ENCODE assay signal across 8 cellular contexts in genomic region chr2:240566203-240567136, GRCh38. TPM values are rescaled to one million over a fixed set of nuclear protein-coding genes. Genes with fewer than 3 reads are reported as not detected.
DNase-seq lines count a peak whose midpoint lies in the region; ATAC-seq, FAIRE-seq and TF ChIP-seq lines count a peak whose summit lies in the region.

No MANE protein-coding gene starts in this region.

- CTCF ChIA-PET in endothelial cell of umbilical vein (lab: Charles Lee), result interaction anchor here (1.5 to 3.2 kb wide), 5 partner anchors 9 to 52 kb away, joined by 5 to 47 read pairs (median 17); partner anchors contain the start of genes ANKMY1 and CAPN10

- no peaks in the 10 kb centered on the region for H3K27me3 ChIP-seq in endothelial cell of umbilical vein (ENCODE audit: control insufficient read depth in 2 of 2, insufficient read depth in 2 of 2, low read length in 2 of 2)
- no peaks in the 10 kb centered on the region for H3K27me3 ChIP-seq in mucosa of rectum (ENCODE audit: control insufficient read depth in 2 of 2, insufficient read depth in 2 of 2, low read length in 2 of 2)

- H3K4me2 ChIP-seq in endothelial cell of umbilical vein (ENCODE audit: insufficient read depth, low read length), result peak overlapping the region; percentile 67

- H3K9me3 ChIP-seq in endothelial cell of umbilical vein (replicated peaks; ENCODE audit: control insufficient read depth, insufficient read depth, low read length) (no peaks in the 10 kb centered on the region), mucosa of rectum (ENCODE audit: control insufficient read depth in 2 of 2, low read length in 2 of 2) (no peaks in the 10 kb centered on the region)

- H3K27ac ChIP-seq in endothelial cell of umbilical vein (ENCODE audit: insufficient read depth, low read depth, low read length), result peak overlapping the region; percentile 98
- peak overlapping the region; percentile 99 for H3K27ac ChIP-seq in mucosa of rectum (ENCODE audit: low read depth in 2 of 2, low read length in 2 of 2)

- H3K36me3 ChIP-seq in endothelial cell of umbilical vein (ENCODE audit: control insufficient read depth in 2 of 2, extremely low read depth in 1 of 2, insufficient read depth in 2 of 2, low read length in 2 of 2), result no peaks in the 10 kb centered on the region
- H3K36me3 ChIP-seq in mucosa of rectum (ENCODE audit: control insufficient read depth in 2 of 2, insufficient read depth in 2 of 2, low read length in 2 of 2), result no peaks in the 10 kb centered on the region

- ATAC-seq in GM19397 (IDR thresholded peaks at IDR 0.05; ENCODE audit: unreplicated experiment) (peak; percentile 42), HG03521 (IDR thresholded peaks at IDR 0.05; ENCODE audit: unreplicated experiment) (peak; percentile 40)

- dilution Hi-C loops in endothelial cell of umbilical vein (cut with MboI; ENCODE audit: extremely low pct_ligation_motif_present, low sequenced_read_pairs), result no loop called here

- FAIRE-seq in endothelial cell of umbilical vein (lab: Jason Lieb, UNC), result peak; percentile 89

- TF ChIP-seq POLR2A in endothelial cell of umbilical vein (IDR thresholded peaks at IDR 0.05; ENCODE audit: low read depth, low read length), result no peak

- H3K4me3 ChIP-seq in endothelial cell of umbilical vein (replicated peaks in 1 of 3; ENCODE audit: insufficient read depth in 1 of 3, low read depth in 1 of 3, low read length in 3 of 3) (peak overlapping the region in 2 of 3 experiments; percentile 18 to 20), mucosa of rectum (ENCODE audit: low read length in 2 of 2) (peak overlapping the region; percentile 66 to 80)

- POLR2A ChIA-PET in endothelial cell of umbilical vein (lab: Charles Lee), result interaction anchor here (0.5 to 1.2 kb wide), 4 partner anchors 20 to 1146 kb away, joined by 3 to 8 read pairs (median 6); partner anchors contain the start of gene CAPN10

- peak; percentile 61 to 79 for TF ChIP-seq CTCF in endothelial cell of umbilical vein (IDR thresholded peaks at IDR 0.05; ENCODE audit: extremely low read depth in 1 of 2, insufficient read depth in 1 of 2, low read depth in 1 of 2, low read length in 2 of 2)

- no peaks in the 10 kb centered on the region for H3K9me1 ChIP-seq in endothelial cell of umbilical vein (replicated peaks; ENCODE audit: control insufficient read depth, extremely low read depth, insufficient read depth, low read length)

- DNase-seq in COLO668 (lab: John Stamatoyannopoulos, UW; ENCODE audit: unreplicated experiment) (peak; percentile 93), NOMO-1 treated with DMSO at 0.1 percent for 48 hours (lab: John Stamatoyannopoulos, UW; ENCODE audit: unreplicated experiment) (peak; percentile 88), endothelial cell of umbilical vein (ENCODE audit: low read depth, low spot score) (peak; percentile 79)
- peak; percentile 77 for DNase-seq in activated CD8-positive, alpha-beta memory T cell treated with anti-CD3 and anti-CD28 coated beads, Interleukin-2, amount 50 U/mL, for 24 hours (ENCODE audit: extremely low read depth)
- DNase-seq in stimulated activated CD8-positive, alpha-beta memory T cell treated with anti-CD3 and anti-CD28 coated beads, Interleukin-7, amount 100 ng/mL, for 1 hour (ENCODE audit: low read depth in 2 of 2), result peak; percentile 80 to 86

- BruUV-seq in endothelial cell of umbilical vein (replicated peaks; lab: Mats Ljungman, UMichigan), result no TSS peak

- no peak overlapping the region for H2AFZ ChIP-seq in endothelial cell of umbilical vein (ENCODE audit: low read depth, low read length)

- intact Hi-C loops in endothelial cell of umbilical vein (cut with micrococcal nuclease), result loop anchor here (1.0 to 10.0 kb wide), 5 partner anchors 20 to 651 kb away; partner anchors contain the start of genes CAPN10, GPC1 and SNED1

- H3K4me1 ChIP-seq in endothelial cell of umbilical vein (ENCODE audit: control insufficient read depth, extremely low read depth, insufficient read depth, low read length), result peaks cover 41% of the 10 kb centered on the region
- peaks cover 62 to 68% of the 10 kb centered on the region in 2 donors for H3K4me1 ChIP-seq in mucosa of rectum (ENCODE audit: control insufficient read depth in 2 of 2, insufficient read depth in 2 of 2, low read length in 2 of 2)

- no peaks in the 10 kb centered on the region for H4K20me1 ChIP-seq in endothelial cell of umbilical vein (replicated peaks; ENCODE audit: control insufficient read depth, extremely low read depth, insufficient read depth, low read length)

- H3K9ac ChIP-seq in endothelial cell of umbilical vein (replicated peaks; ENCODE audit: extremely low read depth, insufficient read depth, low read length), result peak overlapping the region; percentile 76
- H3K9ac ChIP-seq in mucosa of rectum (ENCODE audit: low read depth in 1 of 2, low read length in 2 of 2), result peak overlapping the region; percentile 81 to 88

- peaks cover 20% of the 10 kb centered on the region for H3K79me2 ChIP-seq in endothelial cell of umbilical vein (ENCODE audit: control insufficient read depth, insufficient read depth, low read length)

TF ChIP-seq in endothelial cell of umbilical vein, 7 proteins besides CTCF, POLR2A, EP300 and RAD21:
- no peak for TF ChIP-seq MAX (IDR thresholded peaks at IDR 0.05; ENCODE audit: insufficient read depth, insufficient read length)
- TF ChIP-seq POLR2AphosphoS5 (IDR thresholded peaks at IDR 0.05; ENCODE audit: insufficient read depth, low read depth, low read length), result peak; percentile 40

RNA-seq across cellular contexts. Expression of gene RNPEPL1, which starts 1.8 kb away (rescaled TPM):
- 62.1 and 67.1 TPM in 2 replicates for total RNA-seq in endothelial cell of umbilical vein
- 35.8 and 47.3 TPM in 2 replicates for polyA plus RNA-seq in endothelial cell of umbilical vein
- 27.5 and 41.8 TPM in 2 replicates for polyA plus RNA-seq in endothelial cell of umbilical vein (2011; cell fraction: cytosol; rRNA removed)
- polyA plus RNA-seq in endothelial cell of umbilical vein (2011; cell fraction: nucleus; rRNA removed), result 45.9 and 55.5 TPM in 2 replicates
- polyA plus RNA-seq in endothelial cell of umbilical vein (2012), result 42.5 and 75.3 TPM in 2 replicates
- polyA minus RNA-seq in endothelial cell of umbilical vein, result 17.3 and 23.2 TPM in 2 replicates
- 28.5 TPM for polyA minus RNA-seq in endothelial cell of umbilical vein (2011; cell fraction: cytosol; rRNA and poly(A)+ RNA removed)
- polyA minus RNA-seq in endothelial cell of umbilical vein (2011; cell fraction: nucleus; rRNA and poly(A)+ RNA removed), result 14.5 and 21.9 TPM in 2 replicates

RNA-seq across cellular contexts. Expression of gene DUSP28, which starts 6.3 kb away (rescaled TPM):
- total RNA-seq in endothelial cell of umbilical vein, result 2.1 and 2.2 TPM in 2 replicates
- 4.3 and 5.7 TPM in 2 replicates for polyA plus RNA-seq in endothelial cell of umbilical vein
- 2.2 and 3.2 TPM in 2 replicates for polyA plus RNA-seq in endothelial cell of umbilical vein (2011; cell fraction: cytosol; rRNA removed)
- 3.0 and 3.8 TPM in 2 replicates for polyA plus RNA-seq in endothelial cell of umbilical vein (2011; cell fraction: nucleus; rRNA removed)
- polyA plus RNA-seq in endothelial cell of umbilical vein (2012), result 3.0 and 3.8 TPM in 2 replicates
- 1.4 and 4.7 TPM in 2 replicates for polyA minus RNA-seq in endothelial cell of umbilical vein
- 0.51 TPM for polyA minus RNA-seq in endothelial cell of umbilical vein (2011; cell fraction: cytosol; rRNA and poly(A)+ RNA removed)
- 3.1 and 4.6 TPM in 2 replicates for polyA minus RNA-seq in endothelial cell of umbilical vein (2011; cell fraction: nucleus; rRNA and poly(A)+ RNA removed)

RNA-seq across cellular contexts. Expression of gene ANKMY1, which starts 8.7 kb away (rescaled TPM):
- 12.2 and 16.0 TPM in 2 replicates for total RNA-seq in endothelial cell of umbilical vein
- 7.7 and 9.0 TPM in 2 replicates for polyA plus RNA-seq in endothelial cell of umbilical vein
- polyA plus RNA-seq in endothelial cell of umbilical vein (2011; cell fraction: cytosol; rRNA removed), result 3.4 and 5.0 TPM in 2 replicates
- 19.7 and 27.1 TPM in 2 replicates for polyA plus RNA-seq in endothelial cell of umbilical vein (2011; cell fraction: nucleus; rRNA removed)
- 7.6 and 8.0 TPM in 2 replicates for polyA plus RNA-seq in endothelial cell of umbilical vein (2012)
- polyA minus RNA-seq in endothelial cell of umbilical vein, result 10.6 and 13.9 TPM in 2 replicates
- polyA minus RNA-seq in endothelial cell of umbilical vein (2011; cell fraction: cytosol; rRNA and poly(A)+ RNA removed), result 9.9 TPM
- polyA minus RNA-seq in endothelial cell of umbilical vein (2011; cell fraction: nucleus; rRNA and poly(A)+ RNA removed), result 25.4 and 27.0 TPM in 2 replicates

RNA-seq across cellular contexts. Expression of gene CAPN10, which starts 20.1 kb away (rescaled TPM):
- total RNA-seq in endothelial cell of umbilical vein, result 37.9 and 39.9 TPM in 2 replicates
- 25.2 and 36.7 TPM in 2 replicates for polyA plus RNA-seq in endothelial cell of umbilical vein
- polyA plus RNA-seq in endothelial cell of umbilical vein (2011; cell fraction: cytosol; rRNA removed), result 13.1 and 20.9 TPM in 2 replicates
- 116 and 147 TPM in 2 replicates for polyA plus RNA-seq in endothelial cell of umbilical vein (2011; cell fraction: nucleus; rRNA removed)
- 20.9 and 28.5 TPM in 2 replicates for polyA plus RNA-seq in endothelial cell of umbilical vein (2012)
- 11.4 and 20.2 TPM in 2 replicates for polyA minus RNA-seq in endothelial cell of umbilical vein
- 6.3 TPM for polyA minus RNA-seq in endothelial cell of umbilical vein (2011; cell fraction: cytosol; rRNA and poly(A)+ RNA removed)
- 21.9 and 32.9 TPM in 2 replicates for polyA minus RNA-seq in endothelial cell of umbilical vein (2011; cell fraction: nucleus; rRNA and poly(A)+ RNA removed)

RNA-seq across cellular contexts. Expression of gene GPR35, which starts 58.8 kb away (rescaled TPM):
- total RNA-seq in endothelial cell of umbilical vein, result 0.25 and 0.33 TPM in 2 replicates
- polyA plus RNA-seq in endothelial cell of umbilical vein, result 0.18 TPM in 2 replicates
- polyA plus RNA-seq in endothelial cell of umbilical vein (2011; cell fraction: cytosol; rRNA removed), result 0.12 and 0.16 TPM in 2 replicates
- 0.58 and 1.4 TPM in 2 replicates for polyA plus RNA-seq in endothelial cell of umbilical vein (2011; cell fraction: nucleus; rRNA removed)
- 0.18 and 0.29 TPM in 2 replicates for polyA plus RNA-seq in endothelial cell of umbilical vein (2012)
- 0.21 TPM in 1 of 2 replicates, not detected in the other for polyA minus RNA-seq in endothelial cell of umbilical vein
- not detected for polyA minus RNA-seq in endothelial cell of umbilical vein (2011; cell fraction: cytosol; rRNA and poly(A)+ RNA removed)
- polyA minus RNA-seq in endothelial cell of umbilical vein (2011; cell fraction: nucleus; rRNA and poly(A)+ RNA removed), result 0.63 TPM in 1 of 2 replicates, not detected in the other

Comparison
In these comparisons a context has a peak if more than half of its experiments do, and no peak if none do; other contexts are left out.
1. Peak in every context shown above with its lines: DNase-seq, ATAC-seq, H3K4me3 ChIP-seq and H3K27ac ChIP-seq.